ENCODE assay signal across 31 cellular contexts in genomic region chrX:129613596-129613995, GRCh38. TPM values are rescaled to one million over a fixed set of nuclear protein-coding genes. Genes with fewer than 3 reads are reported as not detected.
DNase-seq lines count a peak whose midpoint lies in the region; ATAC-seq and TF ChIP-seq lines count a peak whose summit lies in the region.
"Had no signal": no experiment of that assay in that cellular context is flagged by ENCODE, and none has a peak within 500 bp of the region (broad histone marks: within the 10 kb centered on the region; RNA-seq: fewer than 3 reads in every experiment).

No MANE protein-coding gene starts in this region.

- DNase-seq in activated CD8-positive, alpha-beta memory T cell treated with anti-CD3 and anti-CD28 coated beads, Interleukin-2, amount 10 ng/mL, durations not matched to agents 7 days and 5 days: no peak
- DNase-seq in activated CD8-positive, alpha-beta memory T cell treated with anti-CD3 and anti-CD28 coated beads, Interleukin-2, amount 50 U/mL, for 4 hours: no peak
- DNase-seq in SW480 (ENCODE audit: low spot score) (peak; percentile 45), right lobe of liver (no peak), amygdala (lab: John Stamatoyannopoulos, UW) (no peak)
- DNase-seq in effector memory CD8-positive, alpha-beta T cell: no peak
- DNase-seq in stimulated activated effector memory CD8-positive, alpha-beta T cell treated with anti-CD3 and anti-CD28 coated beads, Interleukin-12 subunit alpha, Interleukin-12 subunit beta, amount 100 ng/mL, for 72 hours (ENCODE audit: low spot score in 2 of 2): no peak
- DNase-seq in activated T-cell treated with anti-CD3 and anti-CD28 coated beads, Interleukin-2, amount 50 U/mL, for 1 hour: no peak
- DNase-seq: activated CD4-positive, alpha-beta T cell treated with anti-CD3 and anti-CD28 coated beads, Interleukin-2, amount 50 U/mL, for 48 hours; activated naive CD4-positive, alpha-beta T cell treated with anti-CD3 and anti-CD28 coated beads, Interleukin-2, amount 10 ng/mL, durations not matched to agents 7 days and 5 days; adrenal gland; AML-193; body of pancreas; CD4-positive, alpha-beta T cell; EL; HCEC 1CT; hypothalamus; Kasumi-1; left cardiac atrium; NCI-H82; pancreas; retina; small intestine; T-cell; testis; uterus had no signal

- intact Hi-C loops in right lobe of liver (cut with DNase I): loop anchor here in 1 of 2 donors (10.0 kb wide), 1 partner anchor 221 kb away; no protein-coding TSS in a partner anchor

- no peaks in the 10 kb centered on the region for H3K27me3 Mint-ChIP-seq in activated CD8-positive, alpha-beta memory T cell treated with anti-CD3 and anti-CD28 coated beads, Interleukin-2, amount 10 ng/mL, durations not matched to agents 7 days and 5 days
- no peaks in the 10 kb centered on the region for H3K27me3 Mint-ChIP-seq in effector memory CD8-positive, alpha-beta T cell
- H3K27me3 Mint-ChIP-seq: CD4-positive, alpha-beta T cell; stimulated activated naive CD8-positive, alpha-beta T cell treated with anti-CD3 and anti-CD28 coated beads, Interleukin-15, Interleukin-2, amounts not matched to agents 100 ng/mL and 50 ng/mL, for 24 hours had no signal

- no peak overlapping the region for H3K27ac ChIP-seq in right lobe of liver
- H3K27ac ChIP-seq: adrenal gland, body of pancreas, epithelial cell of prostate, pancreas, testis, uterus had no signal

- H3K27me3 ChIP-seq in right lobe of liver: no peaks in the 10 kb centered on the region
- H3K27me3 ChIP-seq: adrenal gland, body of pancreas, testis, uterus had no signal

- no peaks in the 10 kb centered on the region for H3K36me3 ChIP-seq in right lobe of liver
- H3K36me3 ChIP-seq: adrenal gland, pancreas, uterus had no signal

- no peak for TF ChIP-seq CTCF in right lobe of liver (IDR thresholded peaks at IDR 0.05)

- H3K36me3 Mint-ChIP-seq in activated CD8-positive, alpha-beta memory T cell treated with anti-CD3 and anti-CD28 coated beads, Interleukin-2, amount 10 ng/mL, durations not matched to agents 7 days and 5 days: no peaks in the 10 kb centered on the region
- H3K36me3 Mint-ChIP-seq in effector memory CD8-positive, alpha-beta T cell (ENCODE audit: insufficient read depth): no peaks in the 10 kb centered on the region
- peaks cover 6% of the 10 kb centered on the region for H3K36me3 Mint-ChIP-seq in stimulated activated effector memory CD8-positive, alpha-beta T cell treated with anti-CD3 and anti-CD28 coated beads, Interleukin-12 subunit alpha, Interleukin-12 subunit beta, amount 100 ng/mL, for 72 hours
- H3K36me3 Mint-ChIP-seq: activated naive CD4-positive, alpha-beta T cell treated with anti-CD3 and anti-CD28 coated beads, Interleukin-2, amount 10 ng/mL, durations not matched to agents 7 days and 5 days; T-cell had no signal

- no peak overlapping the region for H3K27ac Mint-ChIP-seq in activated CD8-positive, alpha-beta memory T cell treated with anti-CD3 and anti-CD28 coated beads, Interleukin-2, amount 10 ng/mL, durations not matched to agents 7 days and 5 days
- H3K27ac Mint-ChIP-seq in effector memory CD8-positive, alpha-beta T cell: peak overlapping the region in 1 of 2 donors; percentile 82
- H3K27ac Mint-ChIP-seq in stimulated activated effector memory CD8-positive, alpha-beta T cell treated with anti-CD3 and anti-CD28 coated beads, Interleukin-12 subunit alpha, Interleukin-12 subunit beta, amount 100 ng/mL, for 72 hours: peak overlapping the region; percentile 23
- H3K27ac Mint-ChIP-seq: activated naive CD4-positive, alpha-beta T cell treated with anti-CD3 and anti-CD28 coated beads, Interleukin-2, amount 10 ng/mL, durations not matched to agents 7 days and 5 days; CD4-positive, alpha-beta T cell; stimulated activated naive CD8-positive, alpha-beta T cell treated with anti-CD3 and anti-CD28 coated beads, Interleukin-15, Interleukin-2, amounts not matched to agents 100 ng/mL and 50 ng/mL, for 24 hours; T-cell had no signal

- H3K4me3 Mint-ChIP-seq in activated CD8-positive, alpha-beta memory T cell treated with anti-CD3 and anti-CD28 coated beads, Interleukin-2, amount 10 ng/mL, durations not matched to agents 7 days and 5 days: no peak overlapping the region
- H3K4me3 Mint-ChIP-seq in effector memory CD8-positive, alpha-beta T cell: no peak overlapping the region
- no peak overlapping the region for H3K4me3 Mint-ChIP-seq in stimulated activated effector memory CD8-positive, alpha-beta T cell treated with anti-CD3 and anti-CD28 coated beads, Interleukin-12 subunit alpha, Interleukin-12 subunit beta, amount 100 ng/mL, for 72 hours
- H3K4me3 Mint-ChIP-seq: activated naive CD4-positive, alpha-beta T cell treated with anti-CD3 and anti-CD28 coated beads, Interleukin-2, amount 10 ng/mL, durations not matched to agents 7 days and 5 days; CD4-positive, alpha-beta T cell; neural crest cell; stimulated activated naive CD8-positive, alpha-beta T cell treated with anti-CD3 and anti-CD28 coated beads, Interleukin-15, Interleukin-2, amounts not matched to agents 100 ng/mL and 50 ng/mL, for 24 hours; T-cell had no signal

- peaks cover 7% of the 10 kb centered on the region for H3K4me1 Mint-ChIP-seq in activated CD8-positive, alpha-beta memory T cell treated with anti-CD3 and anti-CD28 coated beads, Interleukin-2, amount 10 ng/mL, durations not matched to agents 7 days and 5 days
- no peaks in the 10 kb centered on the region for H3K4me1 Mint-ChIP-seq in effector memory CD8-positive, alpha-beta T cell (ENCODE audit: low read depth in 2 of 2)
- no peaks in the 10 kb centered on the region for H3K4me1 Mint-ChIP-seq in stimulated activated effector memory CD8-positive, alpha-beta T cell treated with anti-CD3 and anti-CD28 coated beads, Interleukin-12 subunit alpha, Interleukin-12 subunit beta, amount 100 ng/mL, for 72 hours
- H3K4me1 Mint-ChIP-seq: neural crest cell had no signal

- H3K9me3 ChIP-seq in right lobe of liver: no peaks in the 10 kb centered on the region
- H3K9me3 ChIP-seq: adrenal gland, body of pancreas, pancreas, testis, uterus had no signal

- no peak overlapping the region for H3K4me3 ChIP-seq in right lobe of liver
- H3K4me3 ChIP-seq: adrenal gland, body of pancreas, lung, pancreas, testis, uterus had no signal

- peak; percentile 51 for ATAC-seq in activated CD8-positive, alpha-beta memory T cell treated with anti-CD3 and anti-CD28 coated beads, Interleukin-2, amount 10 ng/mL, durations not matched to agents 7 days and 5 days
- ATAC-seq in effector memory CD8-positive, alpha-beta T cell (replicated peaks): peak; percentile 76
- peak; percentile 69 for ATAC-seq in stimulated activated effector memory CD8-positive, alpha-beta T cell treated with anti-CD3 and anti-CD28 coated beads, Interleukin-12 subunit alpha, Interleukin-12 subunit beta, amount 100 ng/mL, for 72 hours
- ATAC-seq in right lobe of liver: no peak
- ATAC-seq: body of pancreas, HepG2, left cardiac atrium, pancreas had no signal

- CTCF ChIA-PET in activated CD8-positive, alpha-beta memory T cell treated with anti-CD3 and anti-CD28 coated beads, Interleukin-2, amount 10 ng/mL, durations not matched to agents 7 days and 5 days (lab: Charles Lee): interaction anchor here (1.2 kb wide), 1 partner anchor 8 kb away, joined by 3 read pairs; no protein-coding TSS in a partner anchor

- no peaks in the 10 kb centered on the region for H3K4me1 ChIP-seq in right lobe of liver
- H3K4me1 ChIP-seq: adrenal gland, body of pancreas, pancreas, testis, uterus had no signal

- no peaks in the 10 kb centered on the region for H3K9me3 Mint-ChIP-seq in activated CD8-positive, alpha-beta memory T cell treated with anti-CD3 and anti-CD28 coated beads, Interleukin-2, amount 10 ng/mL, durations not matched to agents 7 days and 5 days (ENCODE audit: low read depth)
- no peaks in the 10 kb centered on the region for H3K9me3 Mint-ChIP-seq in effector memory CD8-positive, alpha-beta T cell
- H3K9me3 Mint-ChIP-seq in stimulated activated effector memory CD8-positive, alpha-beta T cell treated with anti-CD3 and anti-CD28 coated beads, Interleukin-12 subunit alpha, Interleukin-12 subunit beta, amount 100 ng/mL, for 72 hours: no peaks in the 10 kb centered on the region
- H3K9me3 Mint-ChIP-seq: activated naive CD4-positive, alpha-beta T cell treated with anti-CD3 and anti-CD28 coated beads, Interleukin-2, amount 10 ng/mL, durations not matched to agents 7 days and 5 days; CD4-positive, alpha-beta T cell; neural crest cell; stimulated activated naive CD8-positive, alpha-beta T cell treated with anti-CD3 and anti-CD28 coated beads, Interleukin-15, Interleukin-2, amounts not matched to agents 100 ng/mL and 50 ng/mL, for 24 hours; T-cell had no signal

- no peak for TF ChIP-seq POLR2A in right lobe of liver (IDR thresholded peaks at IDR 0.05)

RNA-seq across cellular contexts. Expression of gene APLN, which starts 41.2 kb away (rescaled TPM):
- total RNA-seq in activated CD8-positive, alpha-beta memory T cell treated with anti-CD3 and anti-CD28 coated beads, Interleukin-2, amount 10 ng/mL, durations not matched to agents 7 days and 5 days: under 1 TPM; 0.14 to 0.15 TPM
- total RNA-seq in right lobe of liver: 1 to 10 TPM in 3 of 6 experiments, under 1 TPM in 3; 0.17 to 5.3 (median 0.96) TPM
- total RNA-seq: body of pancreas; CD4-positive, alpha-beta T cell had no signal

Comparison
In these comparisons a context has a peak if more than half of its experiments do, and no peak if none do; other contexts are left out.
1. ATAC-seq: peak in activated CD8-positive, alpha-beta memory T cell treated with anti-CD3 and anti-CD28 coated beads, Interleukin-2, amount 10 ng/mL, durations not matched to agents 7 days and 5 days (single experiment), effector memory CD8-positive, alpha-beta T cell (single experiment) and stimulated activated effector memory CD8-positive, alpha-beta T cell treated with anti-CD3 and anti-CD28 coated beads, Interleukin-12 subunit alpha, Interleukin-12 subunit beta, amount 100 ng/mL, for 72 hours (single experiment); none in right lobe of liver (0 of 4).